In the genomic region with DNA sequence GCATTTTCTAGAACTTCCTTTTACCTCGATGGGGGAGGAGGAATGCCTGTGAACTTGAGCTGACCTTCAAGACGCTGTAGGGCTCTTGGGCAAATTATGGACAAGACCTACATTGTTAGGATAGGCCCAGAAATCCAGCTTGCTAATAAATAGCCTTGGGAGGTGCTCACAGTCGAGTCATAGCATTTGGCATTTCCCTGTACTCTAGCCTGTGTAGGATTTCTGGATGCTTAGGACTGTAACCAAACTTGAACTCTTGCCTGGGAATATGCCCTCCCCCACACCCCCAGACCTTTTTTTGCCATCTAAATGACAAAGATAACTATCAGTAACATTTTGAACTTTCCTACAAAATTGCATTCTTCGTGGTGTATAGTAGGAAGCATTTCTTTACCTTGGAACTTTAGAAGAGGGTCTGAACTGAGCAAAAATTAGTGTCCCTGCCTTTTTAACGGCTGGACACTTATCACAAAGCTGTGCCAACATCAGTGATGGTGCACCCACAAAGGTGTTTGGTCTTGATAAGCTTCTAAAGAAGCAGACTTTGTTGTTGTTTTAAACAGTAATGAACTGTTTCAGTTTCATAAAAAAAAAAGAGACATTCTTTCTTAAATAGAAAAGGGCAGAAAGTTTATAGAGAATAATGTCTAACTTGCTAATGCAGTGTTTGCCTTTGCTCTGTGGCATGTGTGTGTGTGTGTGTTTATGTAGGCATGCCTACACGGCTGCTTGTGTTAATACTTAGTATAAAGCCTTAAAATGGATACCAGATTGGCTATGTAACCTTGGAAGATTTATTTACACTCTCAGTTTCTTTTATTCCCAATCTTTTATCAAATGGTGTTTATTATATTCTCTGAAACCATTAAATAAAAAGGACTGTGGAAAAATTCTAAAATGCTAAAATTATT, we compare ENCODE assay signal across 1 cellular context.
TF ChIP-seq lines count a peak whose summit lies in the region.

No MANE protein-coding gene starts in this region.

TF ChIP-seq in K562, 482 proteins besides CTCF, POLR2A, EP300 and RAD21 (continued from another document and continues in another):
- TF ChIP-seq, protein P1, sequence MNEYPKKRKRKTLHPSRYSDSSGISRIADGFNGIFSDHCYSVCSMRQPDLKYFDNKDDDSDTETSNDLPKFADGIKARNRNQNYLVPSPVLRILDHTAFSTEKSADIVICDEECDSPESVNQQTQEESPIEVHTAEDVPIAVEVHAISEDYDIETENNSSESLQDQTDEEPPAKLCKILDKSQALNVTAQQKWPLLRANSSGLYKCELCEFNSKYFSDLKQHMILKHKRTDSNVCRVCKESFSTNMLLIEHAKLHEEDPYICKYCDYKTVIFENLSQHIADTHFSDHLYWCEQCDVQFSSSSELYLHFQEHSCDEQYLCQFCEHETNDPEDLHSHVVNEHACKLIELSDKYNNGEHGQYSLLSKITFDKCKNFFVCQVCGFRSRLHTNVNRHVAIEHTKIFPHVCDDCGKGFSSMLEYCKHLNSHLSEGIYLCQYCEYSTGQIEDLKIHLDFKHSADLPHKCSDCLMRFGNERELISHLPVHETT (CRISPR knock-in tag; conservative IDR thresholded peaks at IDR 0.05 in 1 of 2, IDR thresholded peaks at IDR 0.05 in 1 of 2) = no peak
- no peak for TF ChIP-seq ZFP1 (CRISPR knock-in tag; IDR thresholded peaks at IDR 0.05)
- TF ChIP-seq, protein P2, sequence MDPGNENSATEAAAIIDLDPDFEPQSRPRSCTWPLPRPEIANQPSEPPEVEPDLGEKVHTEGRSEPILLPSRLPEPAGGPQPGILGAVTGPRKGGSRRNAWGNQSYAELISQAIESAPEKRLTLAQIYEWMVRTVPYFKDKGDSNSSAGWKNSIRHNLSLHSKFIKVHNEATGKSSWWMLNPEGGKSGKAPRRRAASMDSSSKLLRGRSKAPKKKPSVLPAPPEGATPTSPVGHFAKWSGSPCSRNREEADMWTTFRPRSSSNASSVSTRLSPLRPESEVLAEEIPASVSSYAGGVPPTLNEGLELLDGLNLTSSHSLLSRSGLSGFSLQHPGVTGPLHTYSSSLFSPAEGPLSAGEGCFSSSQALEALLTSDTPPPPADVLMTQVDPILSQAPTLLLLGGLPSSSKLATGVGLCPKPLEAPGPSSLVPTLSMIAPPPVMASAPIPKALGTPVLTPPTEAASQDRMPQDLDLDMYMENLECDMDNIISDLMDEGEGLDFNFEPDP (CRISPR knock-in tag; IDR thresholded peaks at IDR 0.05) = no peak
- no peak for TF ChIP-seq CHD4 (IDR thresholded peaks at IDR 0.05; ENCODE audit: insufficient read depth, insufficient replicate concordance, low read depth, low read length, poor library complexity, severe bottlenecking)
- TF ChIP-seq, protein P3, sequence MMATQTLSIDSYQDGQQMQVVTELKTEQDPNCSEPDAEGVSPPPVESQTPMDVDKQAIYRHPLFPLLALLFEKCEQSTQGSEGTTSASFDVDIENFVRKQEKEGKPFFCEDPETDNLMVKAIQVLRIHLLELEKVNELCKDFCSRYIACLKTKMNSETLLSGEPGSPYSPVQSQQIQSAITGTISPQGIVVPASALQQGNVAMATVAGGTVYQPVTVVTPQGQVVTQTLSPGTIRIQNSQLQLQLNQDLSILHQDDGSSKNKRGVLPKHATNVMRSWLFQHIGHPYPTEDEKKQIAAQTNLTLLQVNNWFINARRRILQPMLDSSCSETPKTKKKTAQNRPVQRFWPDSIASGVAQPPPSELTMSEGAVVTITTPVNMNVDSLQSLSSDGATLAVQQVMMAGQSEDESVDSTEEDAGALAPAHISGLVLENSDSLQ (IDR thresholded peaks at IDR 0.05) = no peak
- TF ChIP-seq PTRF (tag; IDR thresholded peaks at IDR 0.05) = no peak; the same call in 1 of the 2 replicates
- TF ChIP-seq HNRNPLL (IDR thresholded peaks at IDR 0.05; ENCODE audit: low read depth, low read length, poor library complexity, severe bottlenecking) = no peak
- TF ChIP-seq TEAD1 (CRISPR knock-in tag; IDR thresholded peaks at IDR 0.05) = no peak
- TF ChIP-seq ZNF668 (CRISPR knock-in tag; IDR thresholded peaks at IDR 0.05) = no peak
- TF ChIP-seq ZNF384 (IDR thresholded peaks at IDR 0.05; ENCODE audit: low read depth, low read length) = peak; percentile 27; the same call in 1 of the 2 replicates
- TF ChIP-seq ZBTB7A (IDR thresholded peaks at IDR 0.05; ENCODE audit: borderline replicate concordance, control insufficient read depth, low read depth, low read length) = no peak
- TF ChIP-seq ZNF146 (CRISPR knock-in tag; IDR thresholded peaks at IDR 0.05; ENCODE audit: unreplicated experiment) = no peak
- TF ChIP-seq ESRRB (CRISPR knock-in tag; IDR thresholded peaks at IDR 0.05; ENCODE audit: borderline replicate concordance) = no peak
- TF ChIP-seq HDAC1 (IDR thresholded peaks at IDR 0.05) = peak; percentile 35 to 41; a peak in 1 of 4 replicates
- no peak for TF ChIP-seq ZFX (CRISPR knock-in tag; IDR thresholded peaks at IDR 0.05)
- peak; percentile 64; the same call in 1 of the 2 replicates for TF ChIP-seq POLR2AphosphoS5 (IDR thresholded peaks at IDR 0.05; ENCODE audit: control insufficient read depth, insufficient read depth, low read depth, low read length)
- peak in 1 of 2 experiments; percentile 24; a peak in 1 of 4 replicates for TF ChIP-seq MAZ (CRISPR knock-in tag; conservative IDR thresholded peaks at IDR 0.05 in 1 of 2, IDR thresholded peaks at IDR 0.05 in 1 of 2)
- TF ChIP-seq NELFE (IDR thresholded peaks at IDR 0.05; ENCODE audit: insufficient read depth, insufficient read length) = no peak
- TF ChIP-seq BRD4 (IDR thresholded peaks at IDR 0.05) = peak; percentile 48; the same call in 1 of the 2 replicates
- TF ChIP-seq, protein P4, sequence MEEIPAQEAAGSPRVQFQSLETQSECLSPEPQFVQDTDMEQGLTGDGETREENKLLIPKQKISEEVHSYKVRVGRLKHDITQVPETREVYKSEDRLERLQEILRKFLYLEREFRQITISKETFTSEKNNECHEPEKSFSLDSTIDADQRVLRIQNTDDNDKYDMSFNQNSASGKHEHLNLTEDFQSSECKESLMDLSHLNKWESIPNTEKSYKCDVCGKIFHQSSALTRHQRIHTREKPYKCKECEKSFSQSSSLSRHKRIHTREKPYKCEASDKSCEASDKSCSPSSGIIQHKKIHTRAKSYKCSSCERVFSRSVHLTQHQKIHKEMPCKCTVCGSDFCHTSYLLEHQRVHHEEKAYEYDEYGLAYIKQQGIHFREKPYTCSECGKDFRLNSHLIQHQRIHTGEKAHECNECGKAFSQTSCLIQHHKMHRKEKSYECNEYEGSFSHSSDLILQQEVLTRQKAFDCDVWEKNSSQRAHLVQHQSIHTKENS (CRISPR knock-in tag; IDR thresholded peaks at IDR 0.05) = no peak
- no peak for TF ChIP-seq FOXP1 (CRISPR knock-in tag; IDR thresholded peaks at IDR 0.05)
- no peak for TF ChIP-seq HDAC3 (IDR thresholded peaks at IDR 0.05; ENCODE audit: borderline replicate concordance, partially characterized antibody)
- no peak for TF ChIP-seq NFE2L1 (tag; IDR thresholded peaks at IDR 0.05; ENCODE audit: borderline replicate concordance, low read depth)
- TF ChIP-seq DNMT1 (IDR thresholded peaks at IDR 0.05) = no peak
- TF ChIP-seq DACH1 (IDR thresholded peaks at IDR 0.05; ENCODE audit: partially characterized antibody) = no peak
- no peak for TF ChIP-seq SRSF3 (IDR thresholded peaks at IDR 0.05; ENCODE audit: insufficient read depth, low read length)
- no peak for TF ChIP-seq ZBTB8A (IDR thresholded peaks at IDR 0.05; ENCODE audit: partially characterized antibody)
- no peak; the same call in 1 of the 2 replicates for TF ChIP-seq CREB1 (IDR thresholded peaks at IDR 0.05)
- no peak for TF ChIP-seq CREB1 (CRISPR knock-in tag; IDR thresholded peaks at IDR 0.05)
- TF ChIP-seq, protein P5, sequence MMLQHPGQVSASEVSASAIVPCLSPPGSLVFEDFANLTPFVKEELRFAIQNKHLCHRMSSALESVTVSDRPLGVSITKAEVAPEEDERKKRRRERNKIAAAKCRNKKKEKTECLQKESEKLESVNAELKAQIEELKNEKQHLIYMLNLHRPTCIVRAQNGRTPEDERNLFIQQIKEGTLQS (IDR thresholded peaks at IDR 0.05) = no peak
- TF ChIP-seq, protein P5 (CRISPR knock-in tag; conservative IDR thresholded peaks at IDR 0.05) = no peak
- TF ChIP-seq, protein P6, sequence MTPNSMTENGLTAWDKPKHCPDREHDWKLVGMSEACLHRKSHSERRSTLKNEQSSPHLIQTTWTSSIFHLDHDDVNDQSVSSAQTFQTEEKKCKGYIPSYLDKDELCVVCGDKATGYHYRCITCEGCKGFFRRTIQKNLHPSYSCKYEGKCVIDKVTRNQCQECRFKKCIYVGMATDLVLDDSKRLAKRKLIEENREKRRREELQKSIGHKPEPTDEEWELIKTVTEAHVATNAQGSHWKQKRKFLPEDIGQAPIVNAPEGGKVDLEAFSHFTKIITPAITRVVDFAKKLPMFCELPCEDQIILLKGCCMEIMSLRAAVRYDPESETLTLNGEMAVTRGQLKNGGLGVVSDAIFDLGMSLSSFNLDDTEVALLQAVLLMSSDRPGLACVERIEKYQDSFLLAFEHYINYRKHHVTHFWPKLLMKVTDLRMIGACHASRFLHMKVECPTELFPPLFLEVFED (CRISPR knock-in tag; conservative IDR thresholded peaks at IDR 0.05) = no peak
- TF ChIP-seq TEAD4 (IDR thresholded peaks at IDR 0.05; ENCODE audit: low read length) = peak; percentile 90
- no peak for TF ChIP-seq TEAD4 (CRISPR knock-in tag; IDR thresholded peaks at IDR 0.05; ENCODE audit: borderline replicate concordance)
- TF ChIP-seq STAT5A (IDR thresholded peaks at IDR 0.05; ENCODE audit: borderline replicate concordance, low read length) = peak; percentile 67; the same call in 1 of the 2 replicates
- no peak for TF ChIP-seq RAD51 (IDR thresholded peaks at IDR 0.05; ENCODE audit: borderline replicate concordance, low read depth)
- no peak for TF ChIP-seq ILF3 (IDR thresholded peaks at IDR 0.05; ENCODE audit: borderline replicate concordance)
- TF ChIP-seq RCOR1 (IDR thresholded peaks at IDR 0.05; ENCODE audit: borderline replicate concordance in 1 of 2, low read depth in 2 of 2, low read length in 2 of 2) = peak in 1 of 2 experiments; percentile 43; a peak in 1 of 4 replicates
- peak in 1 of 2 experiments; percentile 58; a peak in 1 of 4 replicates for TF ChIP-seq TBL1XR1 (IDR thresholded peaks at IDR 0.05; ENCODE audit: low read length in 2 of 2)
- no peak for TF ChIP-seq ZEB2 (IDR thresholded peaks at IDR 0.05)
- TF ChIP-seq ETV1 (tag; conservative IDR thresholded peaks at IDR 0.05; ENCODE audit: low read depth) = no peak
- no peak for TF ChIP-seq ZNF583 (CRISPR knock-in tag; IDR thresholded peaks at IDR 0.05)
- TF ChIP-seq, protein P7, sequence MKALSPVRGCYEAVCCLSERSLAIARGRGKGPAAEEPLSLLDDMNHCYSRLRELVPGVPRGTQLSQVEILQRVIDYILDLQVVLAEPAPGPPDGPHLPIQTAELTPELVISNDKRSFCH (CRISPR knock-in tag; IDR thresholded peaks at IDR 0.05) = no peak
- TF ChIP-seq, protein P7 (tag; IDR thresholded peaks at IDR 0.05) = no peak
- no peak for TF ChIP-seq ZNF584 (CRISPR knock-in tag; IDR thresholded peaks at IDR 0.05; ENCODE audit: low read depth)
- no peak for TF ChIP-seq HDAC6 (IDR thresholded peaks at IDR 0.05; ENCODE audit: low read depth, low read length)
- TF ChIP-seq FOS (IDR thresholded peaks at IDR 0.05; ENCODE audit: extremely low read depth, insufficient read length) = no peak
- no peak for TF ChIP-seq ZNF699 (CRISPR knock-in tag; IDR thresholded peaks at IDR 0.05; ENCODE audit: insufficient replicate concordance)
- TF ChIP-seq SRSF1 (IDR thresholded peaks at IDR 0.05; ENCODE audit: low read depth, low read length) = no peak
- no peak for TF ChIP-seq SIRT6 (IDR thresholded peaks at IDR 0.05; ENCODE audit: low read depth, low read length)
- no peak for TF ChIP-seq CHCHD3 (CRISPR knock-in tag; IDR thresholded peaks at IDR 0.05)
- TF ChIP-seq, protein P8, sequence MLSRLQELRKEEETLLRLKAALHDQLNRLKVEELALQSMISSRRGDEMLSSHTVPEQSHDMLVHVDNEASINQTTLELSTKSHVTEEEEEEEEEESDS (CRISPR knock-in tag; IDR thresholded peaks at IDR 0.05) = no peak
- no peak for TF ChIP-seq NFIX (CRISPR knock-in tag; IDR thresholded peaks at IDR 0.05; ENCODE audit: low read depth)
- TF ChIP-seq SIN3B (IDR thresholded peaks at IDR 0.05; ENCODE audit: low read depth) = no peak
- no peak for TF ChIP-seq ZNF780A (CRISPR knock-in tag; IDR thresholded peaks at IDR 0.05)
- TF ChIP-seq, protein P9, sequence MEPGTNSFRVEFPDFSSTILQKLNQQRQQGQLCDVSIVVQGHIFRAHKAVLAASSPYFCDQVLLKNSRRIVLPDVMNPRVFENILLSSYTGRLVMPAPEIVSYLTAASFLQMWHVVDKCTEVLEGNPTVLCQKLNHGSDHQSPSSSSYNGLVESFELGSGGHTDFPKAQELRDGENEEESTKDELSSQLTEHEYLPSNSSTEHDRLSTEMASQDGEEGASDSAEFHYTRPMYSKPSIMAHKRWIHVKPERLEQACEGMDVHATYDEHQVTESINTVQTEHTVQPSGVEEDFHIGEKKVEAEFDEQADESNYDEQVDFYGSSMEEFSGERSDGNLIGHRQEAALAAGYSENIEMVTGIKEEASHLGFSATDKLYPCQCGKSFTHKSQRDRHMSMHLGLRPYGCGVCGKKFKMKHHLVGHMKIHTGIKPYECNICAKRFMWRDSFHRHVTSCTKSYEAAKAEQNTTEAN (CRISPR knock-in tag; IDR thresholded peaks at IDR 0.05) = no peak
- TF ChIP-seq BCOR (IDR thresholded peaks at IDR 0.05) = 0 out of 2 replicates have a peak, but pooled peaks have one; percentile 10
- TF ChIP-seq POU5F1 (IDR thresholded peaks at IDR 0.05; ENCODE audit: borderline replicate concordance, low read depth, low read length, partially characterized antibody) = no peak
- TF ChIP-seq ZSCAN29 (IDR thresholded peaks at IDR 0.05) = no peak
- peak; percentile 53; the same call in 1 of the 2 replicates for TF ChIP-seq DMBX1 (CRISPR knock-in tag; IDR thresholded peaks at IDR 0.05; ENCODE audit: borderline replicate concordance)
- peak; percentile 67; the same call in 1 of the 2 replicates for TF ChIP-seq ZNF644 (tag; IDR thresholded peaks at IDR 0.05; ENCODE audit: low read depth)
- TF ChIP-seq SMARCC2 (IDR thresholded peaks at IDR 0.05; ENCODE audit: low read depth) = peak; percentile 76
- peak; percentile 85 for TF ChIP-seq NCOR1 (IDR thresholded peaks at IDR 0.05)
- peak; percentile 42 for TF ChIP-seq TBP (optimal IDR thresholded peaks at IDR 0.05; ENCODE audit: low read depth, low read length)
- no peak for TF ChIP-seq ZNF57 (CRISPR knock-in tag; IDR thresholded peaks at IDR 0.05)
- TF ChIP-seq, protein P10, sequence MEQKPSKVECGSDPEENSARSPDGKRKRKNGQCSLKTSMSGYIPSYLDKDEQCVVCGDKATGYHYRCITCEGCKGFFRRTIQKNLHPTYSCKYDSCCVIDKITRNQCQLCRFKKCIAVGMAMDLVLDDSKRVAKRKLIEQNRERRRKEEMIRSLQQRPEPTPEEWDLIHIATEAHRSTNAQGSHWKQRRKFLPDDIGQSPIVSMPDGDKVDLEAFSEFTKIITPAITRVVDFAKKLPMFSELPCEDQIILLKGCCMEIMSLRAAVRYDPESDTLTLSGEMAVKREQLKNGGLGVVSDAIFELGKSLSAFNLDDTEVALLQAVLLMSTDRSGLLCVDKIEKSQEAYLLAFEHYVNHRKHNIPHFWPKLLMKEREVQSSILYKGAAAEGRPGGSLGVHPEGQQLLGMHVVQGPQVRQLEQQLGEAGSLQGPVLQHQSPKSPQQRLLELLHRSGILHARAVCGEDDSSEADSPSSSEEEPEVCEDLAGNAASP (IDR thresholded peaks at IDR 0.05) = no peak
